Comparison of ENCODE assay signal across 15 cellular contexts in genomic region chr6:166312832-166313231, GRCh38. TPM values are rescaled to one million over a fixed set of nuclear protein-coding genes. Genes with fewer than 3 reads are reported as not detected.
DNase-seq lines count a peak whose midpoint lies in the region; ATAC-seq and TF ChIP-seq lines count a peak whose summit lies in the region.
"Had no signal": no experiment of that assay in that cellular context is flagged by ENCODE, and none has a peak within 500 bp of the region (broad histone marks: within the 10 kb centered on the region; RNA-seq: fewer than 3 reads in every experiment).

No MANE protein-coding gene starts in this region.

- H3F3A ChIP-seq in Loucy (ENCODE audit: low read depth), result no peaks in the 10 kb centered on the region

- no peaks in the 10 kb centered on the region for H3K27me3 ChIP-seq in DND-41 (ENCODE audit: insufficient read depth, low read length, poor library complexity)
- H3K27me3 ChIP-seq in Loucy (ENCODE audit: insufficient read depth, low read length, poor library complexity, severe bottlenecking), result no peaks in the 10 kb centered on the region

- H3K27ac ChIP-seq in DND-41 (ENCODE audit: low read length), result no peak overlapping the region
- H3K27ac ChIP-seq: A549 had no signal

- TF ChIP-seq CTCF in DND-41 (IDR thresholded peaks at IDR 0.05; ENCODE audit: borderline replicate concordance, extremely low read depth, low read length, poor library complexity, severe bottlenecking) (no peak), Loucy (conservative IDR thresholded peaks at IDR 0.05; ENCODE audit: low read length) (no peak), brain (conservative IDR thresholded peaks at IDR 0.05) (no peak)

- H3K4me1 Mint-ChIP-seq in brain, result peaks cover 15% of the 10 kb centered on the region

- H3K9ac ChIP-seq in DND-41 (ENCODE audit: low read depth, low read length) (no peak overlapping the region), Loucy (ENCODE audit: low read depth, low read length, poor library complexity, severe bottlenecking) (no peak overlapping the region)

- H3K4me1 ChIP-seq in DND-41 (ENCODE audit: insufficient read depth, low read length), result peaks cover 2% of the 10 kb centered on the region; the same call in 1 of the 2 replicates
- no peaks in the 10 kb centered on the region for H3K4me1 ChIP-seq in Loucy (ENCODE audit: insufficient read depth, low read length, poor library complexity, severe bottlenecking)
- H3K4me1 ChIP-seq: A549, HAP-1 had no signal

- H3K4me2 ChIP-seq in DND-41 (ENCODE audit: insufficient read depth, low read length) (no peak overlapping the region), Loucy (ENCODE audit: low read depth, low read length, poor library complexity, severe bottlenecking) (no peak overlapping the region)
- H3K4me2 ChIP-seq: A549 had no signal

- no peaks in the 10 kb centered on the region for H3K9me2 ChIP-seq in Loucy (replicated peaks; ENCODE audit: low read depth, low read length)

- peak overlapping the region in 1 of 5 experiments; percentile 33 for H3K4me3 Mint-ChIP-seq in brain
- H3K4me3 Mint-ChIP-seq: CD4-positive, alpha-beta memory T cell had no signal

- peaks cover 41% of the 10 kb centered on the region for H3K27me3 Mint-ChIP-seq in brain

- H4K20me1 ChIP-seq in DND-41 (ENCODE audit: insufficient read depth, low read length) (no peaks in the 10 kb centered on the region), Loucy (ENCODE audit: insufficient read depth, low read length, poor library complexity, severe bottlenecking) (no peaks in the 10 kb centered on the region)

- H3K36me3 ChIP-seq in DND-41 (ENCODE audit: insufficient read depth, low read length) (no peaks in the 10 kb centered on the region), Loucy (ENCODE audit: insufficient read depth, low read length) (no peaks in the 10 kb centered on the region)
- H3K36me3 ChIP-seq: HAP-1 had no signal

- DNase-seq in DND-41 (no peak), SW480 (ENCODE audit: low spot score) (peak; percentile 3), NCI-H226 (no peak), AG08396 (ENCODE audit: low spot score) (no peak), epidermal melanocyte (ENCODE audit: insufficient read length, low spot score) (no peak)
- DNase-seq: 8988T, DMS79 treated with DMSO at 0.1 percent for 48 hours, GOT3 had no signal

- H3K27ac Mint-ChIP-seq in brain, result peak overlapping the region in 3 of 5 experiments; percentile 58 to 82 (median 74)
- H3K27ac Mint-ChIP-seq: CD4-positive, alpha-beta memory T cell had no signal

- peaks cover 0 to 3% (median 0%) of the 10 kb centered on the region in 5 experiments for H3K9me3 Mint-ChIP-seq in brain
- H3K9me3 Mint-ChIP-seq: CD4-positive, alpha-beta memory T cell had no signal

- ATAC-seq in DND-41 (ENCODE audit: insufficient read depth, low read depth), result no peak

- H3K4me3 ChIP-seq in DND-41 (ENCODE audit: low read depth in 1 of 2, low read length in 2 of 2), result no peak overlapping the region
- H3K4me3 ChIP-seq in Loucy (ENCODE audit: low read length, poor library complexity, severe bottlenecking), result no peak overlapping the region
- H3K4me3 ChIP-seq: A549, GM12878, HAP-1 had no signal

- H3K9me3 ChIP-seq in DND-41 (ENCODE audit: insufficient read depth, low read length, severe bottlenecking) (no peaks in the 10 kb centered on the region), Loucy (ENCODE audit: insufficient read depth, low read depth, low read length) (no peaks in the 10 kb centered on the region)
- H3K9me3 ChIP-seq: A549, HAP-1 had no signal

- H3K36me3 Mint-ChIP-seq in brain, result no peaks in the 10 kb centered on the region
- H3K36me3 Mint-ChIP-seq: CD4-positive, alpha-beta memory T cell had no signal

- 0 out of 2 replicates have a peak overlapping the region, but pooled peaks have one; percentile 51 for H2AFZ ChIP-seq in DND-41 (ENCODE audit: low read depth, low read length)
- peak overlapping the region; percentile 6; the same call in 1 of the 2 replicates for H2AFZ ChIP-seq in Loucy (ENCODE audit: low read length)

- H3K79me2 ChIP-seq in DND-41 (ENCODE audit: insufficient read depth, low read length) (no peaks in the 10 kb centered on the region), Loucy (ENCODE audit: insufficient read depth, low read length) (no peaks in the 10 kb centered on the region)

RNA-seq across cellular contexts. Expression of gene PRR18, which starts 4.6 kb away (rescaled TPM):
- 22.1 TPM for polyA plus RNA-seq in brain (ENCODE audit: insufficient read depth, low read depth, low replicate concordance)
- polyA plus RNA-seq: BJ; CD4-positive, alpha-beta memory T cell had no signal

RNA-seq across cellular contexts. Expression of gene SFT2D1, which starts 29.5 kb away (rescaled TPM):
- polyA plus RNA-seq in brain (ENCODE audit: insufficient read depth, low read depth, low replicate concordance), result 35.7 TPM
